ENCODE assay signal across 9 cellular contexts in genomic region chr15:63500265-63501250, GRCh38. TPM values are rescaled to one million over a fixed set of nuclear protein-coding genes. Genes with fewer than 3 reads are reported as not detected.
DNase-seq lines count a peak whose midpoint lies in the region; ATAC-seq, FAIRE-seq and TF ChIP-seq lines count a peak whose summit lies in the region.
"Had no signal": no experiment of that assay in that cellular context is flagged by ENCODE, and none has a peak within 500 bp of the region (broad histone marks: within the 10 kb centered on the region; RNA-seq: fewer than 3 reads in every experiment).

No MANE protein-coding gene starts in this region.

- H3K27me3 Mint-ChIP-seq in activated CD4-positive, alpha-beta memory T cell treated with anti-CD3 and anti-CD28 coated beads for 36 hours, result no peaks in the 10 kb centered on the region
- peaks cover 12 to 23% (median 20%) of the 10 kb centered on the region in 3 donors for H3K27me3 Mint-ChIP-seq in immature natural killer cell (ENCODE audit: low read depth in 3 of 3)

- no peaks in the 10 kb centered on the region for H3K9me3 Mint-ChIP-seq in activated CD4-positive, alpha-beta memory T cell treated with anti-CD3 and anti-CD28 coated beads for 36 hours
- no peaks in the 10 kb centered on the region for H3K9me3 Mint-ChIP-seq in immature natural killer cell

- peaks cover 12% of the 10 kb centered on the region; the same call in 1 of the 2 replicates for H3K4me1 ChIP-seq in HEK293 (ENCODE audit: control insufficient read depth, insufficient read depth, low read length)
- H3K4me1 ChIP-seq in small intestine (ENCODE audit: control insufficient read depth in 2 of 2, insufficient read depth in 1 of 2, low read depth in 1 of 2, low read length in 1 of 2), result peaks cover 2 to 13% of the 10 kb centered on the region in 2 donors

- no peak for TF ChIP-seq CTCF in HEK293 (tag by site-specific recombination; IDR thresholded peaks at IDR 0.05)

- CTCF ChIA-PET in HEK293 (lab: Yijun Ruan, JAX), result no interaction called here
- CTCF ChIA-PET in activated CD4-positive, alpha-beta memory T cell treated with anti-CD3 and anti-CD28 coated beads for 36 hours (lab: Charles Lee), result interaction anchor here (1.3 to 8.0 kb wide), 2 partner anchors 13 to 34 kb away, joined by 3 to 76 read pairs; no protein-coding TSS in a partner anchor

- peaks cover 63% of the 10 kb centered on the region for H3K4me1 Mint-ChIP-seq in activated CD4-positive, alpha-beta memory T cell treated with anti-CD3 and anti-CD28 coated beads for 36 hours (ENCODE audit: low read depth)
- H3K4me1 Mint-ChIP-seq in immature natural killer cell, result peaks cover 2 to 60% of the 10 kb centered on the region in 2 donors

- H3K27ac ChIP-seq in HEK293 (ENCODE audit: extremely low read depth, low read depth, low read length) (peak overlapping the region; percentile 18; the same call in 1 of the 2 replicates), small intestine (ENCODE audit: low read depth in 1 of 2, low read length in 1 of 2) (peak overlapping the region; percentile 75 to 98)

- H3K27ac Mint-ChIP-seq in activated CD4-positive, alpha-beta memory T cell treated with anti-CD3 and anti-CD28 coated beads for 36 hours, result peak overlapping the region; percentile 99
- peak overlapping the region in 4 of 6 donors; percentile 98 for H3K27ac Mint-ChIP-seq in immature natural killer cell

- no peaks in the 10 kb centered on the region for H3K27me3 ChIP-seq in small intestine (ENCODE audit: control insufficient read depth in 2 of 2, insufficient read depth in 2 of 2, low read length in 2 of 2)

- no peaks in the 10 kb centered on the region for H3K36me3 ChIP-seq in HEK293 (ENCODE audit: control insufficient read depth in 2 of 2, insufficient read depth in 1 of 2, low read length in 2 of 2)
- H3K36me3 ChIP-seq in small intestine (ENCODE audit: control insufficient read depth in 2 of 2, insufficient read depth in 2 of 2, low read length in 2 of 2), result no peaks in the 10 kb centered on the region

- H3K4me3 Mint-ChIP-seq in activated CD4-positive, alpha-beta memory T cell treated with anti-CD3 and anti-CD28 coated beads for 36 hours, result peak overlapping the region; percentile 81
- peak overlapping the region; percentile 46 to 93 (median 57) for H3K4me3 Mint-ChIP-seq in immature natural killer cell

- H3K4me3 ChIP-seq in HEK293 (ENCODE audit: low read depth, low read length) (no peak overlapping the region), small intestine (ENCODE audit: low read depth in 1 of 2, low read length in 2 of 2) (no peak overlapping the region)

- POLR2A ChIA-PET in HEK293 (lab: Yijun Ruan, JAX), result interaction anchor here (1.0 kb wide), 1 partner anchor 10 kb away, joined by 3 read pairs; no protein-coding TSS in a partner anchor
- POLR2A ChIA-PET in activated CD4-positive, alpha-beta memory T cell treated with anti-CD3 and anti-CD28 coated beads for 36 hours (lab: Charles Lee), result no interaction called here

- no peak for FAIRE-seq in small intestine (lab: Jason Lieb, UNC)

- no peak for DNase-seq in activated CD4-positive, alpha-beta memory T cell treated with anti-CD3 and anti-CD28 coated beads for 36 hours
- DNase-seq in immature natural killer cell, result no peak
- peak; percentile 86 for DNase-seq in small intestine
- no peak for DNase-seq in NCI-H1436 treated with DMSO at 0.1 percent for 48 hours (lab: John Stamatoyannopoulos, UW)
- no peak for DNase-seq in NCI-H1092 (lab: John Stamatoyannopoulos, UW)
- DNase-seq in stimulated activated CD4-positive, alpha-beta T cell treated with anti-CD3 and anti-CD28 coated beads, Interleukin-2, amount 100 ng/mL, for 24 hours, result no peak
- DNase-seq: NCI-H2227 treated with DMSO at 0.1 percent for 48 hours had no signal

- peaks cover under 1% of the 10 kb centered on the region for H3K36me3 Mint-ChIP-seq in activated CD4-positive, alpha-beta memory T cell treated with anti-CD3 and anti-CD28 coated beads for 36 hours
- no peaks in the 10 kb centered on the region for H3K36me3 Mint-ChIP-seq in immature natural killer cell

- WGBS in small intestine, 3 donors, result 38 to 52% (median 38%) methylated on average over 8 of the region's 8 CpGs

- no peak for ATAC-seq in GM21786 (IDR thresholded peaks at IDR 0.05; ENCODE audit: unreplicated experiment)

- intact Hi-C loops in activated CD4-positive, alpha-beta memory T cell treated with anti-CD3 and anti-CD28 coated beads for 36 hours (cut with micrococcal nuclease), result loop anchor here (5.0 to 10.0 kb wide), 3 partner anchors 288 to 1394 kb away; no protein-coding TSS in a partner anchor

- no peaks in the 10 kb centered on the region for H3K9me3 ChIP-seq in HEK293 (ENCODE audit: control insufficient read depth, insufficient read depth, low read depth, low read length)
- H3K9me3 ChIP-seq in small intestine (ENCODE audit: control insufficient read depth, low read depth), result no peaks in the 10 kb centered on the region

TF ChIP-seq in HEK293, 187 proteins besides CTCF, POLR2A, EP300 and RAD21 (continues in another document):
- TF ChIP-seq ZEB2 (tag by site-specific recombination; IDR thresholded peaks at IDR 0.05) (peak; percentile 40; the same call in 1 of the 2 replicates), ZBTB7A (tag by site-specific recombination; IDR thresholded peaks at IDR 0.05; ENCODE audit: low read depth) (no peak), ZNF561 (tag by site-specific recombination; IDR thresholded peaks at IDR 0.05; ENCODE audit: borderline replicate concordance) (no peak), ZNF513 (tag by site-specific recombination; IDR thresholded peaks at IDR 0.05) (no peak), ZNF830 (tag by site-specific recombination; IDR thresholded peaks at IDR 0.05; ENCODE audit: low read depth) (no peak), ZNF350 (tag by site-specific recombination; IDR thresholded peaks at IDR 0.05) (no peak)
- TF ChIP-seq, protein P1, sequence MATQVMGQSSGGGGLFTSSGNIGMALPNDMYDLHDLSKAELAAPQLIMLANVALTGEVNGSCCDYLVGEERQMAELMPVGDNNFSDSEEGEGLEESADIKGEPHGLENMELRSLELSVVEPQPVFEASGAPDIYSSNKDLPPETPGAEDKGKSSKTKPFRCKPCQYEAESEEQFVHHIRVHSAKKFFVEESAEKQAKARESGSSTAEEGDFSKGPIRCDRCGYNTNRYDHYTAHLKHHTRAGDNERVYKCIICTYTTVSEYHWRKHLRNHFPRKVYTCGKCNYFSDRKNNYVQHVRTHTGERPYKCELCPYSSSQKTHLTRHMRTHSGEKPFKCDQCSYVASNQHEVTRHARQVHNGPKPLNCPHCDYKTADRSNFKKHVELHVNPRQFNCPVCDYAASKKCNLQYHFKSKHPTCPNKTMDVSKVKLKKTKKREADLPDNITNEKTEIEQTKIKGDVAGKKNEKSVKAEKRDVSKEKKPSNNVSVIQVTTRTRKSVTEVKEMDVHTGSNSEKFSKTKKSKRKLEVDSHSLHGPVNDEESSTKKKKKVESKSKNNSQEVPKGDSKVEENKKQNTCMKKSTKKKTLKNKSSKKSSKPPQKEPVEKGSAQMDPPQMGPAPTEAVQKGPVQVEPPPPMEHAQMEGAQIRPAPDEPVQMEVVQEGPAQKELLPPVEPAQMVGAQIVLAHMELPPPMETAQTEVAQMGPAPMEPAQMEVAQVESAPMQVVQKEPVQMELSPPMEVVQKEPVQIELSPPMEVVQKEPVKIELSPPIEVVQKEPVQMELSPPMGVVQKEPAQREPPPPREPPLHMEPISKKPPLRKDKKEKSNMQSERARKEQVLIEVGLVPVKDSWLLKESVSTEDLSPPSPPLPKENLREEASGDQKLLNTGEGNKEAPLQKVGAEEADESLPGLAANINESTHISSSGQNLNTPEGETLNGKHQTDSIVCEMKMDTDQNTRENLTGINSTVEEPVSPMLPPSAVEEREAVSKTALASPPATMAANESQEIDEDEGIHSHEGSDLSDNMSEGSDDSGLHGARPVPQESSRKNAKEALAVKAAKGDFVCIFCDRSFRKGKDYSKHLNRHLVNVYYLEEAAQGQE (tag by site-specific recombination; IDR thresholded peaks at IDR 0.05), result no peak
- TF ChIP-seq, protein P2, sequence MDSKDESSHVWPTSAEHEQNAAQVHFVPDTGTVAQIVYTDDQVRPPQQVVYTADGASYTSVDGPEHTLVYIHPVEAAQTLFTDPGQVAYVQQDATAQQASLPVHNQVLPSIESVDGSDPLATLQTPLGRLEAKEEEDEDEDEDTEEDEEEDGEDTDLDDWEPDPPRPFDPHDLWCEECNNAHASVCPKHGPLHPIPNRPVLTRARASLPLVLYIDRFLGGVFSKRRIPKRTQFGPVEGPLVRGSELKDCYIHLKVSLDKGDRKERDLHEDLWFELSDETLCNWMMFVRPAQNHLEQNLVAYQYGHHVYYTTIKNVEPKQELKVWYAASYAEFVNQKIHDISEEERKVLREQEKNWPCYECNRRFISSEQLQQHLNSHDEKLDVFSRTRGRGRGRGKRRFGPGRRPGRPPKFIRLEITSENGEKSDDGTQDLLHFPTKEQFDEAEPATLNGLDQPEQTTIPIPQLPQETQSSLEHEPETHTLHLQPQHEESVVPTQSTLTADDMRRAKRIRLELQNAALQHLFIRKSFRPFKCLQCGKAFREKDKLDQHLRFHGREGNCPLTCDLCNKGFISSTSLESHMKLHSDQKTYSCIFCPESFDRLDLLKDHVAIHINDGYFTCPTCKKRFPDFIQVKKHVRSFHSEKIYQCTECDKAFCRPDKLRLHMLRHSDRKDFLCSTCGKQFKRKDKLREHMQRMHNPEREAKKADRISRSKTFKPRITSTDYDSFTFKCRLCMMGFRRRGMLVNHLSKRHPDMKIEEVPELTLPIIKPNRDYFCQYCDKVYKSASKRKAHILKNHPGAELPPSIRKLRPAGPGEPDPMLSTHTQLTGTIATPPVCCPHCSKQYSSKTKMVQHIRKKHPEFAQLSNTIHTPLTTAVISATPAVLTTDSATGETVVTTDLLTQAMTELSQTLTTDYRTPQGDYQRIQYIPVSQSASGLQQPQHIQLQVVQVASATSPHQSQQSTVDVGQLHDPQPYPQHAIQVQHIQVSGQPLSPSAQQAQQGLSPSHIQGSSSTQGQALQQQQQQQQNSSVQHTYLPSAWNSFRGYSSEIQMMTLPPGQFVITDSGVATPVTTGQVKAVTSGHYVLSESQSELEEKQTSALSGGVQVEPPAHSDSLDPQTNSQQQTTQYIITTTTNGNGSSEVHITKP (tag by site-specific recombination; IDR thresholded peaks at IDR 0.05), result peak; percentile 86

RNA-seq across cellular contexts. Expression of gene USP3, which starts 3.8 kb away (rescaled TPM):
- total RNA-seq in activated CD4-positive, alpha-beta memory T cell treated with anti-CD3 and anti-CD28 coated beads for 36 hours, result 10 to 100 TPM; 46.1 to 48.9 TPM
- 10 to 100 TPM; 24.7 to 39.1 (median 32.9) TPM for polyA plus RNA-seq in immature natural killer cell
- 10 to 100 TPM; 24.7 to 30.0 (median 27.8) TPM for polyA plus RNA-seq in small intestine
